Comparison of ENCODE assay signal across 8 cellular contexts in genomic region chr12:49298160-49298559, GRCh38. TPM values are rescaled to one million over a fixed set of nuclear protein-coding genes. Genes with fewer than 3 reads are reported as not detected.
A peak's percentile ranks its signal among the peaks of the same experiment; 100 is the strongest.
DNase-seq lines count a peak whose midpoint lies in the region; ATAC-seq, FAIRE-seq and TF ChIP-seq lines count a peak whose summit lies in the region.

No MANE protein-coding gene starts in this region.

- no peak for TF ChIP-seq RAD21 in HepG2 (CRISPR knock-in tag; IDR thresholded peaks at IDR 0.05)

- H3K9me3 Mint-ChIP-seq in CD8-positive, alpha-beta T cell, result no peaks in the 10 kb centered on the region

- H3K4me1 Mint-ChIP-seq in CD8-positive, alpha-beta T cell (ENCODE audit: low read depth), result peaks cover 19% of the 10 kb centered on the region

- H3K27me3 ChIP-seq in CD8-positive, alpha-beta T cell (ENCODE audit: insufficient read depth, low read length), result peaks cover 39% of the 10 kb centered on the region
- peaks cover 15 to 53% of the 10 kb centered on the region in 2 experiments for H3K27me3 ChIP-seq in HepG2 (ENCODE audit: control insufficient read depth in 1 of 2, insufficient read depth in 2 of 2, low read length in 2 of 2)

- no TSS peak for BruUV-seq in HepG2 (replicated peaks; lab: Mats Ljungman, UMichigan)

- no peak overlapping the region for H3K27ac Mint-ChIP-seq in CD8-positive, alpha-beta T cell

- DNase-seq in CD8-positive, alpha-beta T cell, result no peak
- no peak for DNase-seq in GM13976 (ENCODE audit: low spot score)
- no peak for DNase-seq in HepG2 (ENCODE audit: low spot score)
- no peak for DNase-seq in GM10266 (ENCODE audit: extremely low spot score)
- no peak for DNase-seq in activated effector memory CD4-positive, alpha-beta T cell treated with Interleukin-2 at 50 U/mL for 16 hours
- DNase-seq in Ammon's horn (ENCODE audit: low spot score), result no peak
- DNase-seq in DMS79 (lab: John Stamatoyannopoulos, UW), result no peak

- H3K4me3 Mint-ChIP-seq in CD8-positive, alpha-beta T cell, result peak overlapping the region; percentile 22

- H3K36me3 Mint-ChIP-seq in CD8-positive, alpha-beta T cell, result no peaks in the 10 kb centered on the region

- in situ Hi-C loops in GM13976 (cut with MboI; ENCODE audit: low sequenced_read_pairs, unreplicated experiment), result no loop called here
- in situ Hi-C loops in HepG2 (cut with HindIII; ENCODE audit: extremely low pct_ligation_motif_present, low pct_unique_long_range_greater_than_20kb), result no loop called here

- ATAC-seq in CD8-positive, alpha-beta T cell, result no peak
- peak; percentile 20 for ATAC-seq in HepG2

- no peak overlapping the region for H3K27ac ChIP-seq in CD8-positive, alpha-beta T cell (ENCODE audit: low read depth, low read length)
- no peak overlapping the region for H3K27ac ChIP-seq in VCaP
- H3K27ac ChIP-seq in HepG2 (ENCODE audit: extremely low read length, insufficient read depth, low read length), result no peak overlapping the region

- no peak overlapping the region for H3K4me2 ChIP-seq in HepG2 (ENCODE audit: low read depth, low read length)

- H2AFZ ChIP-seq in HepG2 (ENCODE audit: low read length), result no peak overlapping the region

- TF ChIP-seq CTCF in CD8-positive, alpha-beta T cell (IDR thresholded peaks at IDR 0.05), result no peak
- TF ChIP-seq CTCF in GM13976 (IDR thresholded peaks at IDR 0.05; ENCODE audit: borderline replicate concordance, control extremely low read depth, extremely low read depth, insufficient read depth, missing control alignments), result peak; percentile 22
- peak; percentile 25; the same call in 1 of the 2 replicates for TF ChIP-seq CTCF in VCaP (conservative IDR thresholded peaks at IDR 0.05)
- peak; percentile 42 for TF ChIP-seq CTCF in HepG2 (CRISPR knock-in tag; IDR thresholded peaks at IDR 0.05)
- TF ChIP-seq CTCF in GM10266 (IDR thresholded peaks at IDR 0.05; ENCODE audit: control insufficient read depth, insufficient read depth, low read depth, missing control alignments), result no peak

- peaks cover 13% of the 10 kb centered on the region for H3K4me1 ChIP-seq in CD8-positive, alpha-beta T cell (ENCODE audit: insufficient read depth, low read length)
- peaks cover 10% of the 10 kb centered on the region for H3K4me1 ChIP-seq in HepG2 (ENCODE audit: insufficient read depth, low read length)

- H3K36me3 ChIP-seq in CD8-positive, alpha-beta T cell (ENCODE audit: insufficient read depth, low read length), result no peaks in the 10 kb centered on the region
- H3K36me3 ChIP-seq in HepG2 (replicated peaks in 1 of 2; ENCODE audit: control insufficient read depth in 1 of 2, insufficient read depth in 2 of 2, low read length in 2 of 2), result no peaks in the 10 kb centered on the region

- H4K20me1 ChIP-seq in HepG2 (ENCODE audit: insufficient read depth, low read length), result no peaks in the 10 kb centered on the region

- WGBS in HepG2 (ENCODE audit: low lambda C conversion rate), result 24% methylated on average over 6 of the region's 6 CpGs

- CTCF ChIA-PET in CD8-positive, alpha-beta T cell (lab: Charles Lee), result interaction anchor here (5.2 kb wide), 1 partner anchor 12 kb away, joined by 38 read pairs; no protein-coding TSS in a partner anchor
- CTCF ChIA-PET in HepG2 (lab: Yijun Ruan, JAX; ENCODE audit: low intra/inter-chr PET ratio, low total read pairs), result interaction anchor here (1.2 to 1.4 kb wide), 3 partner anchors 10 to 45 kb away, joined by 3 to 4 read pairs (median 3); no protein-coding TSS in a partner anchor

- H3K4me3 ChIP-seq in CD8-positive, alpha-beta T cell (ENCODE audit: low read depth, low read length), result no peak overlapping the region
- H3K4me3 ChIP-seq in HepG2 (replicated peaks in 1 of 3; ENCODE audit: insufficient read depth in 1 of 3, low read depth in 2 of 3, low read length in 3 of 3), result no peak overlapping the region

- intact Hi-C loops in CD8-positive, alpha-beta T cell (cut with DNase I, micrococcal nuclease), result no loop called here
- intact Hi-C loops in HepG2 (cut with micrococcal nuclease; ENCODE audit: unreplicated experiment), result no loop called here

- H3K27me3 Mint-ChIP-seq in CD8-positive, alpha-beta T cell (ENCODE audit: low read depth), result peaks cover 54% of the 10 kb centered on the region

- H3K79me2 ChIP-seq in HepG2 (ENCODE audit: insufficient read depth, low read length), result no peaks in the 10 kb centered on the region

- FAIRE-seq in HepG2 (lab: Jason Lieb, UNC), result no peak

- no peaks in the 10 kb centered on the region for H3K9me3 ChIP-seq in CD8-positive, alpha-beta T cell (ENCODE audit: low read length)
- no peaks in the 10 kb centered on the region for H3K9me3 ChIP-seq in HepG2 (ENCODE audit: low read length)

- TF ChIP-seq EP300 in HepG2 (IDR thresholded peaks at IDR 0.05; ENCODE audit: low read depth in 2 of 2, low read length in 2 of 2) (no peak), HepG2 (CRISPR knock-in tag; IDR thresholded peaks at IDR 0.05; ENCODE audit: borderline replicate concordance) (no peak)

- POLR2A ChIA-PET in CD8-positive, alpha-beta T cell (lab: Charles Lee), result no interaction called here
- POLR2A ChIA-PET in HepG2 (lab: Yijun Ruan, JAX), result no interaction called here

- TF ChIP-seq POLR2A in HepG2 (IDR thresholded peaks at IDR 0.05; ENCODE audit: insufficient read depth in 1 of 2, low read depth in 2 of 2, low read length in 2 of 2), result no peak

- H3K9ac ChIP-seq in HepG2 (ENCODE audit: insufficient read depth, low read depth, low read length), result no peak overlapping the region

RNA-seq across cellular contexts. Expression of gene PRPH, which starts 3.2 kb away (rescaled TPM):
- not detected for total RNA-seq in CD8-positive, alpha-beta T cell
- not detected in 2 replicates for total RNA-seq in HepG2 (2016; rRNA removed; fragmentation: Illumina TruSeq; extraction: Trizol)
- total RNA-seq in HepG2 (2016; cell fraction: cytosol; rRNA removed; fragmentation: Illumina TruSeq; extraction: Trizol; ENCODE audit: low read depth), result not detected in 2 replicates
- total RNA-seq in HepG2 (2016; cell fraction: insoluble cytoplasmic fraction; rRNA removed; fragmentation: Illumina TruSeq; extraction: Trizol), result not detected in 2 replicates
- not detected in 2 replicates for total RNA-seq in HepG2 (2016; cell fraction: membrane; rRNA removed; fragmentation: Illumina TruSeq; extraction: Trizol)
- total RNA-seq in HepG2 (2016; cell fraction: nucleus; rRNA removed; fragmentation: Illumina TruSeq; extraction: Trizol), result not detected in 2 replicates
- 0.12 and 0.51 TPM in 2 replicates for polyA plus RNA-seq in HepG2 (2011; rRNA removed)
- 0.44 and 0.54 TPM in 2 replicates for polyA plus RNA-seq in HepG2 (2011; cell fraction: cytosol; rRNA removed)
- polyA plus RNA-seq in HepG2 (2011; cell fraction: nucleus; rRNA removed), result 0.16 and 0.35 TPM in 2 replicates
- polyA plus RNA-seq in HepG2 (2012), result 0.36 TPM in 1 of 2 replicates, not detected in the other
- not detected in 2 replicates for polyA plus RNA-seq in HepG2 (2016; cell fraction: cytosol; fragmentation: Illumina TruSeq; extraction: Trizol; ENCODE audit: low read depth)
- not detected in 2 replicates for polyA plus RNA-seq in HepG2 (2016; cell fraction: insoluble cytoplasmic fraction; fragmentation: Illumina TruSeq; extraction: Trizol; ENCODE audit: low read depth)
- 0.17 TPM in 1 of 2 replicates, not detected in the other for polyA plus RNA-seq in HepG2 (2016; cell fraction: membrane; fragmentation: Illumina TruSeq; extraction: Trizol; ENCODE audit: low read depth)
- not detected in 2 replicates for polyA plus RNA-seq in HepG2 (2016; cell fraction: nucleus; fragmentation: Illumina TruSeq; extraction: Trizol; ENCODE audit: insufficient read depth, low read depth)
- 0.08 and 0.51 TPM in 2 replicates for polyA minus RNA-seq in HepG2 (2011; rRNA and poly(A)+ RNA removed; ENCODE audit: low replicate concordance)
- not detected in 2 replicates for polyA minus RNA-seq in HepG2 (2011; cell fraction: cytosol; rRNA and poly(A)+ RNA removed)
- not detected in 2 replicates for polyA minus RNA-seq in HepG2 (2011; cell fraction: nucleus; rRNA and poly(A)+ RNA removed)

RNA-seq across cellular contexts. Expression of gene TROAP, which starts 24.9 kb away (rescaled TPM):
- total RNA-seq in CD8-positive, alpha-beta T cell, result under 1 TPM; 0.49 to 0.72 TPM
- total RNA-seq in HepG2 (2016; rRNA removed; fragmentation: Illumina TruSeq; extraction: Trizol), result 27.0 and 30.9 TPM in 2 replicates
- 39.0 and 40.8 TPM in 2 replicates for total RNA-seq in HepG2 (2016; cell fraction: cytosol; rRNA removed; fragmentation: Illumina TruSeq; extraction: Trizol; ENCODE audit: low read depth)
- 23.8 and 32.4 TPM in 2 replicates for total RNA-seq in HepG2 (2016; cell fraction: insoluble cytoplasmic fraction; rRNA removed; fragmentation: Illumina TruSeq; extraction: Trizol)
- total RNA-seq in HepG2 (2016; cell fraction: membrane; rRNA removed; fragmentation: Illumina TruSeq; extraction: Trizol), result 29.7 and 31.6 TPM in 2 replicates
- 29.6 and 32.8 TPM in 2 replicates for total RNA-seq in HepG2 (2016; cell fraction: nucleus; rRNA removed; fragmentation: Illumina TruSeq; extraction: Trizol)
- polyA plus RNA-seq in HepG2 (2011; rRNA removed), result 14.8 and 22.5 TPM in 2 replicates
- 5.9 and 12.4 TPM in 2 replicates for polyA plus RNA-seq in HepG2 (2011; cell fraction: cytosol; rRNA removed)
- 41.8 and 61.6 TPM in 2 replicates for polyA plus RNA-seq in HepG2 (2011; cell fraction: nucleus; rRNA removed)
- 10.3 and 16.7 TPM in 2 replicates for polyA plus RNA-seq in HepG2 (2012)
- 31.5 and 36.5 TPM in 2 replicates for polyA plus RNA-seq in HepG2 (2016; cell fraction: cytosol; fragmentation: Illumina TruSeq; extraction: Trizol; ENCODE audit: low read depth)
- 34.0 and 36.9 TPM in 2 replicates for polyA plus RNA-seq in HepG2 (2016; cell fraction: insoluble cytoplasmic fraction; fragmentation: Illumina TruSeq; extraction: Trizol; ENCODE audit: low read depth)
- 22.9 and 31.7 TPM in 2 replicates for polyA plus RNA-seq in HepG2 (2016; cell fraction: membrane; fragmentation: Illumina TruSeq; extraction: Trizol; ENCODE audit: low read depth)
- 91.9 and 95.0 TPM in 2 replicates for polyA plus RNA-seq in HepG2 (2016; cell fraction: nucleus; fragmentation: Illumina TruSeq; extraction: Trizol; ENCODE audit: insufficient read depth, low read depth)
- polyA minus RNA-seq in HepG2 (2011; rRNA and poly(A)+ RNA removed; ENCODE audit: low replicate concordance), result 20.0 and 123 TPM in 2 replicates
- 6.9 and 7.2 TPM in 2 replicates for polyA minus RNA-seq in HepG2 (2011; cell fraction: cytosol; rRNA and poly(A)+ RNA removed)
- polyA minus RNA-seq in HepG2 (2011; cell fraction: nucleus; rRNA and poly(A)+ RNA removed), result 28.0 and 47.6 TPM in 2 replicates

RNA-seq across cellular contexts. Expression of gene TUBA1C, which starts 33.3 kb away (rescaled TPM):
- total RNA-seq in CD8-positive, alpha-beta T cell, result 10 to 100 TPM; 25.5 to 30.7 TPM
- total RNA-seq in HepG2 (2016; rRNA removed; fragmentation: Illumina TruSeq; extraction: Trizol), result 693 and 807 TPM in 2 replicates
- total RNA-seq in HepG2 (2016; cell fraction: cytosol; rRNA removed; fragmentation: Illumina TruSeq; extraction: Trizol; ENCODE audit: low read depth), result 65.5 and 78.7 TPM in 2 replicates
- total RNA-seq in HepG2 (2016; cell fraction: insoluble cytoplasmic fraction; rRNA removed; fragmentation: Illumina TruSeq; extraction: Trizol), result 710 and 734 TPM in 2 replicates
- total RNA-seq in HepG2 (2016; cell fraction: membrane; rRNA removed; fragmentation: Illumina TruSeq; extraction: Trizol), result 176 and 201 TPM in 2 replicates
- total RNA-seq in HepG2 (2016; cell fraction: nucleus; rRNA removed; fragmentation: Illumina TruSeq; extraction: Trizol), result 210 and 226 TPM in 2 replicates
- polyA plus RNA-seq in HepG2 (2011; rRNA removed), result 924 and 1,075 TPM in 2 replicates
- 1,098 and 1,321 TPM in 2 replicates for polyA plus RNA-seq in HepG2 (2011; cell fraction: cytosol; rRNA removed)
- polyA plus RNA-seq in HepG2 (2011; cell fraction: nucleus; rRNA removed), result 307 and 395 TPM in 2 replicates
- 285 and 347 TPM in 2 replicates for polyA plus RNA-seq in HepG2 (2012)
- 102 and 118 TPM in 2 replicates for polyA plus RNA-seq in HepG2 (2016; cell fraction: cytosol; fragmentation: Illumina TruSeq; extraction: Trizol; ENCODE audit: low read depth)
- polyA plus RNA-seq in HepG2 (2016; cell fraction: insoluble cytoplasmic fraction; fragmentation: Illumina TruSeq; extraction: Trizol; ENCODE audit: low read depth), result 1,000 and 1,082 TPM in 2 replicates
- polyA plus RNA-seq in HepG2 (2016; cell fraction: membrane; fragmentation: Illumina TruSeq; extraction: Trizol; ENCODE audit: low read depth), result 180 and 223 TPM in 2 replicates
- 338 and 346 TPM in 2 replicates for polyA plus RNA-seq in HepG2 (2016; cell fraction: nucleus; fragmentation: Illumina TruSeq; extraction: Trizol; ENCODE audit: insufficient read depth, low read depth)
- polyA minus RNA-seq in HepG2 (2011; rRNA and poly(A)+ RNA removed; ENCODE audit: low replicate concordance), result 2,204 and 5,291 TPM in 2 replicates
- polyA minus RNA-seq in HepG2 (2011; cell fraction: cytosol; rRNA and poly(A)+ RNA removed), result 286 and 294 TPM in 2 replicates
- polyA minus RNA-seq in HepG2 (2011; cell fraction: nucleus; rRNA and poly(A)+ RNA removed), result 113 and 150 TPM in 2 replicates

RNA-seq across cellular contexts. Expression of gene C1QL4, which starts 38.8 kb away (rescaled TPM):
- not detected for total RNA-seq in CD8-positive, alpha-beta T cell
- not detected in 2 replicates for total RNA-seq in HepG2 (2016; rRNA removed; fragmentation: Illumina TruSeq; extraction: Trizol)
- total RNA-seq in HepG2 (2016; cell fraction: cytosol; rRNA removed; fragmentation: Illumina TruSeq; extraction: Trizol; ENCODE audit: low read depth), result not detected in 2 replicates
- not detected in 2 replicates for total RNA-seq in HepG2 (2016; cell fraction: insoluble cytoplasmic fraction; rRNA removed; fragmentation: Illumina TruSeq; extraction: Trizol)
- total RNA-seq in HepG2 (2016; cell fraction: membrane; rRNA removed; fragmentation: Illumina TruSeq; extraction: Trizol), result not detected in 2 replicates
- not detected in 2 replicates for total RNA-seq in HepG2 (2016; cell fraction: nucleus; rRNA removed; fragmentation: Illumina TruSeq; extraction: Trizol)
- 0.03 TPM in 2 replicates for polyA plus RNA-seq in HepG2 (2011; rRNA removed)
- 0.06 and 0.08 TPM in 2 replicates for polyA plus RNA-seq in HepG2 (2011; cell fraction: cytosol; rRNA removed)
- polyA plus RNA-seq in HepG2 (2011; cell fraction: nucleus; rRNA removed), result 0.07 TPM in 1 of 2 replicates, not detected in the other
- 0.07 and 0.12 TPM in 2 replicates for polyA plus RNA-seq in HepG2 (2012)
- not detected in 2 replicates for polyA plus RNA-seq in HepG2 (2016; cell fraction: cytosol; fragmentation: Illumina TruSeq; extraction: Trizol; ENCODE audit: low read depth)
- not detected in 2 replicates for polyA plus RNA-seq in HepG2 (2016; cell fraction: insoluble cytoplasmic fraction; fragmentation: Illumina TruSeq; extraction: Trizol; ENCODE audit: low read depth)
- not detected in 2 replicates for polyA plus RNA-seq in HepG2 (2016; cell fraction: membrane; fragmentation: Illumina TruSeq; extraction: Trizol; ENCODE audit: low read depth)
- polyA plus RNA-seq in HepG2 (2016; cell fraction: nucleus; fragmentation: Illumina TruSeq; extraction: Trizol; ENCODE audit: insufficient read depth, low read depth), result not detected in 2 replicates
- 0.09 TPM in 1 of 2 replicates, not detected in the other for polyA minus RNA-seq in HepG2 (2011; rRNA and poly(A)+ RNA removed; ENCODE audit: low replicate concordance)
- polyA minus RNA-seq in HepG2 (2011; cell fraction: cytosol; rRNA and poly(A)+ RNA removed), result not detected in 2 replicates
- polyA minus RNA-seq in HepG2 (2011; cell fraction: nucleus; rRNA and poly(A)+ RNA removed), result not detected in 2 replicates

RNA-seq across cellular contexts. Expression of gene DNAJC22, which starts 48.5 kb away (rescaled TPM):
- total RNA-seq in CD8-positive, alpha-beta T cell, result not detected
- 23.0 and 31.7 TPM in 2 replicates for total RNA-seq in HepG2 (2016; rRNA removed; fragmentation: Illumina TruSeq; extraction: Trizol)
- 8.6 and 10.6 TPM in 2 replicates for total RNA-seq in HepG2 (2016; cell fraction: cytosol; rRNA removed; fragmentation: Illumina TruSeq; extraction: Trizol; ENCODE audit: low read depth)
- total RNA-seq in HepG2 (2016; cell fraction: insoluble cytoplasmic fraction; rRNA removed; fragmentation: Illumina TruSeq; extraction: Trizol), result 28.2 and 31.3 TPM in 2 replicates
- 31.0 and 32.2 TPM in 2 replicates for total RNA-seq in HepG2 (2016; cell fraction: membrane; rRNA removed; fragmentation: Illumina TruSeq; extraction: Trizol)
- total RNA-seq in HepG2 (2016; cell fraction: nucleus; rRNA removed; fragmentation: Illumina TruSeq; extraction: Trizol), result 18.7 and 28.7 TPM in 2 replicates
- polyA plus RNA-seq in HepG2 (2011; rRNA removed), result 25.2 and 25.3 TPM in 2 replicates
- polyA plus RNA-seq in HepG2 (2011; cell fraction: cytosol; rRNA removed), result 21.8 and 23.4 TPM in 2 replicates
- 17.7 and 19.2 TPM in 2 replicates for polyA plus RNA-seq in HepG2 (2011; cell fraction: nucleus; rRNA removed)
- 12.3 and 19.2 TPM in 2 replicates for polyA plus RNA-seq in HepG2 (2012)
- polyA plus RNA-seq in HepG2 (2016; cell fraction: cytosol; fragmentation: Illumina TruSeq; extraction: Trizol; ENCODE audit: low read depth), result 8.0 and 8.6 TPM in 2 replicates
- 23.5 TPM in 2 replicates for polyA plus RNA-seq in HepG2 (2016; cell fraction: insoluble cytoplasmic fraction; fragmentation: Illumina TruSeq; extraction: Trizol; ENCODE audit: low read depth)
- polyA plus RNA-seq in HepG2 (2016; cell fraction: membrane; fragmentation: Illumina TruSeq; extraction: Trizol; ENCODE audit: low read depth), result 19.8 and 20.5 TPM in 2 replicates
- polyA plus RNA-seq in HepG2 (2016; cell fraction: nucleus; fragmentation: Illumina TruSeq; extraction: Trizol; ENCODE audit: insufficient read depth, low read depth), result 33.4 and 37.4 TPM in 2 replicates
- polyA minus RNA-seq in HepG2 (2011; rRNA and poly(A)+ RNA removed; ENCODE audit: low replicate concordance), result 5.2 and 42.6 TPM in 2 replicates
- 11.0 and 11.7 TPM in 2 replicates for polyA minus RNA-seq in HepG2 (2011; cell fraction: cytosol; rRNA and poly(A)+ RNA removed)
- polyA minus RNA-seq in HepG2 (2011; cell fraction: nucleus; rRNA and poly(A)+ RNA removed), result 13.9 and 17.5 TPM in 2 replicates

Comparison
In these comparisons a context has a peak if more than half of its experiments do, and no peak if none do; other contexts are left out.
1. CTCF ChIP-seq: peak in GM13976 (single experiment), VCaP (single experiment) and HepG2 (single experiment); none in CD8-positive, alpha-beta T cell (single experiment) and GM10266 (single experiment).
2. RNA of gene TROAP, which starts 24.9 kb away (total RNA-seq): 23.8 to 40.8 TPM in HepG2; 0.49 to 0.72 TPM in CD8-positive, alpha-beta T cell; every median in the first group is over 10 times any median in the second.